Comparison of ENCODE assay signal across 26 cellular contexts in the genomic region with DNA sequence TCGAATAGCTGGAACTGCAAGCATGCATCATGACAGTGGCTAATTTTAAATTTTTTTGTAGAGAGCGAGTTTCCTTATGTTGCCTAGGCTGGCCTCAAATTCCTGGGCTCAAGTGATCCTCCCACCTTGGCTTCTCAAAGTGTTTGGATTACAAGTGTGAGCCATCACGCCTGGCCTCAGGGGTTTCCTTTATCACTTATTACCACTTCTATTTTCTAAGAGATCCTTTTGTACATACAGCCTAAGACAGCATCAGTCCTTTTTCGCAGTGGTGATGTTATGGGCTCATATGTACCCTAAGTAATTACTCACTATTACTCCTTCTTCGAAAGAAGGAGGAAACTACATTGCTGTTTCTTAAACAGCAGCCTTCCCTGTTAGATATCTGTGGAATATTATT.
"Had no signal": no experiment of that assay in that cellular context is flagged by ENCODE, and none has a peak within 500 bp of the region (broad histone marks: within the 10 kb centered on the region; RNA-seq: fewer than 3 reads in every experiment).

No MANE protein-coding gene starts in this region.

- H3K27me3 ChIP-seq: Peyer's patch had no signal

- H3K9me3 Mint-ChIP-seq: activated naive CD4-positive, alpha-beta T cell treated with anti-CD3 and anti-CD28 coated beads, Interleukin-2, amount 50 U/mL, for 24 hours; activated T-cell treated with anti-CD3 and anti-CD28 coated beads, Interleukin-2, amount 50 U/mL, for 24 hours; activated T-helper 1 cell treated with anti-CD3 and anti-CD28 coated beads, Interleukin-12 subunit alpha, Interleukin-12 subunit beta, Interleukin-2, Interleukin-4 antibody, amounts not matched to agents 30 ng/mL and 10 ng/mL and 1 ng/mL, durations not matched to agents 14 hours and 24 hours and 36 hours had no signal

- H3K9me3 ChIP-seq: Peyer's patch had no signal

- H3K36me3 Mint-ChIP-seq: activated naive CD4-positive, alpha-beta T cell treated with anti-CD3 and anti-CD28 coated beads, Interleukin-2, amount 50 U/mL, for 24 hours; WTC11 had no signal

- H3K4me3 Mint-ChIP-seq: activated CD8-positive, alpha-beta T cell treated with anti-CD3 and anti-CD28 coated beads, Interleukin-2, amount 10 ng/mL, durations not matched to agents 7 days and 5 days; activated naive CD4-positive, alpha-beta T cell treated with anti-CD3 and anti-CD28 coated beads, Interleukin-2, amount 50 U/mL, for 24 hours; activated T-cell treated with anti-CD3 and anti-CD28 coated beads, Interleukin-2, amount 50 U/mL, for 24 hours; activated T-helper 1 cell treated with anti-CD3 and anti-CD28 coated beads, Interleukin-12 subunit alpha, Interleukin-12 subunit beta, Interleukin-2, Interleukin-4 antibody, amounts not matched to agents 30 ng/mL and 10 ng/mL and 1 ng/mL, durations not matched to agents 14 hours and 24 hours and 36 hours; T-helper 1 cell treated with Interleukin-12 subunit alpha and Interleukin-12 subunit beta and Interleukin-4 antibody, amounts not matched to agents 30 μg/mL and 1 μg/mL, for 36 hours; WTC11 had no signal

- H3K4me1 ChIP-seq: Peyer's patch had no signal

- H3K4me1 Mint-ChIP-seq: activated naive CD4-positive, alpha-beta T cell treated with anti-CD3 and anti-CD28 coated beads, Interleukin-2, amount 50 U/mL, for 24 hours had no signal

- H3K27ac Mint-ChIP-seq: activated CD8-positive, alpha-beta T cell treated with anti-CD3 and anti-CD28 coated beads, Interleukin-2, amount 10 ng/mL, durations not matched to agents 7 days and 5 days; activated naive CD4-positive, alpha-beta T cell treated with anti-CD3 and anti-CD28 coated beads, Interleukin-2, amount 50 U/mL, for 24 hours; activated T-cell treated with anti-CD3 and anti-CD28 coated beads, Interleukin-2, amount 50 U/mL, for 24 hours; activated T-helper 1 cell treated with anti-CD3 and anti-CD28 coated beads, Interleukin-12 subunit alpha, Interleukin-12 subunit beta, Interleukin-2, Interleukin-4 antibody, amounts not matched to agents 30 ng/mL and 10 ng/mL and 1 ng/mL, durations not matched to agents 14 hours and 24 hours and 36 hours; T-helper 1 cell treated with Interleukin-12 subunit alpha and Interleukin-12 subunit beta and Interleukin-4 antibody, amounts not matched to agents 30 μg/mL and 1 μg/mL, for 36 hours; WTC11 had no signal

- ATAC-seq: activated CD8-positive, alpha-beta T cell treated with anti-CD3 and anti-CD28 coated beads, Interleukin-2, amount 10 ng/mL, durations not matched to agents 7 days and 5 days; WTC11 had no signal

- DNase-seq: activated CD4-positive, alpha-beta T cell treated with anti-CD3 and anti-CD28 coated beads for 48 hours; activated CD4-positive, alpha-beta T cell treated with anti-CD3 and anti-CD28 coated beads, Interleukin-2, amount 50 U/mL, for 4 hours; activated CD4-positive, CD25-positive, alpha-beta regulatory T cell treated with anti-CD3 and anti-CD28 coated beads, Interleukin-2, amount 50 U/mL, for 72 hours; activated CD8-positive, alpha-beta T cell treated with anti-CD3 and anti-CD28 coated beads, Interleukin-2, amount 10 ng/mL, durations not matched to agents 7 days and 5 days; activated effector memory CD4-positive, alpha-beta T cell treated with Interleukin-2 at 50 U/mL for 16 hours; activated naive CD4-positive, alpha-beta T cell; activated T-cell treated with anti-CD3 and anti-CD28 coated beads, Interleukin-2, amount 50 U/mL, for 24 hours; cerebellar nuclear complex; Kasumi-1; KBM-7; NCI-H1092 treated with DMSO at 0.1 percent for 48 hours; NCI-H1417 treated with DMSO at 0.1 percent for 48 hours; NCI-H1694; NCI-H2029; NCI-H2107; NCI-H2171 treated with DMSO at 0.1 percent for 48 hours; NCI-H345; NCI-H510A; NCI-H526 treated with DMSO at 0.1 percent for 48 hours; NCI-H82; Peyer's patch; SHP77 treated with DMSO at 0.1 percent for 48 hours had no signal

- H3K27ac ChIP-seq: Peyer's patch had no signal

- H3K27me3 Mint-ChIP-seq: activated naive CD4-positive, alpha-beta T cell treated with anti-CD3 and anti-CD28 coated beads, Interleukin-2, amount 50 U/mL, for 24 hours had no signal

- H3K36me3 ChIP-seq: Peyer's patch had no signal

- H3K4me3 ChIP-seq: Peyer's patch had no signal
